ENCODE assay signal across 1 cellular context in genomic region chr4:56435748-56436442, GRCh38.
TF ChIP-seq lines count a peak whose summit lies in the region.

TSS of gene PAICS (plus strand) at chr4:56436260. CDS start at chr4:56436313, 53 bp downstream.

TF ChIP-seq in HepG2, 621 proteins besides CTCF, POLR2A, EP300 and RAD21 (continued from another document and continues in another):
- TF ChIP-seq KIAA2018 (CRISPR knock-in tag; IDR thresholded peaks at IDR 0.05; ENCODE audit: borderline replicate concordance) = no peak
- no peak for TF ChIP-seq KLF12 (CRISPR knock-in tag; IDR thresholded peaks at IDR 0.05; ENCODE audit: borderline replicate concordance)
- peak; percentile 1 for TF ChIP-seq MED13 (CRISPR knock-in tag; IDR thresholded peaks at IDR 0.05)
- peak; percentile 95 for TF ChIP-seq DMAP1 (CRISPR knock-in tag; IDR thresholded peaks at IDR 0.05)
- peak; percentile 62 for TF ChIP-seq ZHX1 (CRISPR knock-in tag; IDR thresholded peaks at IDR 0.05; ENCODE audit: low read depth)
- no peak for TF ChIP-seq RBM22 (optimal IDR thresholded peaks at IDR 0.05; ENCODE audit: low read length)
- no peak for TF ChIP-seq HNF4A (CRISPR knock-in tag; IDR thresholded peaks at IDR 0.05)
- peak; percentile 27; the same call in 1 of the 2 replicates for TF ChIP-seq DNMT3B (CRISPR knock-in tag; conservative IDR thresholded peaks at IDR 0.05)
- 0 out of 2 replicates have a peak, but pooled peaks have one; percentile 23 for TF ChIP-seq MEIS2 (CRISPR knock-in tag; IDR thresholded peaks at IDR 0.05)
- TF ChIP-seq MLXIP (CRISPR knock-in tag; IDR thresholded peaks at IDR 0.05; ENCODE audit: borderline replicate concordance) = no peak
- TF ChIP-seq KDM1A (CRISPR knock-in tag; IDR thresholded peaks at IDR 0.05) = no peak
- 0 out of 2 replicates have a peak, but pooled peaks have one; percentile 12 for TF ChIP-seq ZNF550 (CRISPR knock-in tag; IDR thresholded peaks at IDR 0.05; ENCODE audit: borderline replicate concordance)
- TF ChIP-seq HDAC1 (CRISPR knock-in tag; IDR thresholded peaks at IDR 0.05) = peak; percentile 70
- peak; percentile 98 for TF ChIP-seq MAX (IDR thresholded peaks at IDR 0.05)
- TF ChIP-seq ZNF367 (CRISPR knock-in tag; IDR thresholded peaks at IDR 0.05; ENCODE audit: borderline replicate concordance) = no peak
- TF ChIP-seq SP4 (CRISPR knock-in tag; IDR thresholded peaks at IDR 0.05) = peak; percentile 83
- no peak for TF ChIP-seq ZNF260 (CRISPR knock-in tag; IDR thresholded peaks at IDR 0.05; ENCODE audit: borderline replicate concordance, low read depth)
- TF ChIP-seq ARID4A (CRISPR knock-in tag; IDR thresholded peaks at IDR 0.05; ENCODE audit: borderline replicate concordance) = peak; percentile 86
- no peak for TF ChIP-seq FOXA1 (IDR thresholded peaks at IDR 0.05)
- TF ChIP-seq FOXA1 (CRISPR knock-in tag; IDR thresholded peaks at IDR 0.05) = no peak
- no peak; the same call in 1 of the 2 replicates for TF ChIP-seq ZFP90 (CRISPR knock-in tag; IDR thresholded peaks at IDR 0.05; ENCODE audit: borderline replicate concordance)
- peak; percentile 18; the same call in 1 of the 2 replicates for TF ChIP-seq PATZ1 (CRISPR knock-in tag; IDR thresholded peaks at IDR 0.05)
- TF ChIP-seq CEBPZ (IDR thresholded peaks at IDR 0.05; ENCODE audit: low read length) = no peak
- no peak for TF ChIP-seq CREB3 (CRISPR knock-in tag; IDR thresholded peaks at IDR 0.05)
- no peak; the same call in 1 of the 2 replicates for TF ChIP-seq SP140L (CRISPR knock-in tag; IDR thresholded peaks at IDR 0.05; ENCODE audit: borderline replicate concordance)
- no peak for TF ChIP-seq SOX13 (IDR thresholded peaks at IDR 0.05)
- 0 out of 4 replicates have a peak, but pooled peaks of 1 of the 2 experiments have one; percentile 10 for TF ChIP-seq SOX13 (CRISPR knock-in tag; conservative IDR thresholded peaks at IDR 0.05 in 1 of 2, IDR thresholded peaks at IDR 0.05 in 1 of 2)
- TF ChIP-seq ZNF124 (CRISPR knock-in tag; IDR thresholded peaks at IDR 0.05) = no peak
